In genomic region chr4:49512658-49513545, GRCh38 we compare ENCODE assay signal across 8 cellular contexts.
DNase-seq lines count a peak whose midpoint lies in the region; TF ChIP-seq lines count a peak whose summit lies in the region.
"Not testable (repeated sequence)": the region's sequence is repeated elsewhere in the genome, so short reads cannot be mapped to it uniquely, and the experiment has no call there.

No MANE protein-coding gene starts in this region.

- not testable (repeated sequence) for H3K4me3 Mint-ChIP-seq in endodermal cell, mesothelial cell of epicardium

- H3K9me3 ChIP-seq in endodermal cell (ENCODE audit: control insufficient read depth, low read length): peaks cover 55% of the 10 kb centered on the region

- TF ChIP-seq CTCF in AG10803 (conservative IDR thresholded peaks at IDR 0.05; ENCODE audit: low read length); GM13977 (IDR thresholded peaks at IDR 0.05; ENCODE audit: extremely low read depth, insufficient read depth, missing control alignments); endodermal cell (conservative IDR thresholded peaks at IDR 0.05): not testable (repeated sequence)
- TF ChIP-seq CTCF in mesothelial cell of epicardium (IDR thresholded peaks at IDR 0.05; ENCODE audit: unreplicated experiment): peak; percentile 46

- not testable (repeated sequence) for H3K27ac Mint-ChIP-seq in endodermal cell, mesothelial cell of epicardium

- H3K4me1 ChIP-seq in endodermal cell (ENCODE audit: control insufficient read depth, insufficient read depth, low read length): not testable (repeated sequence)

- peaks cover 80% of the 10 kb centered on the region for H3K9me3 Mint-ChIP-seq in endodermal cell
- peaks cover 65% of the 10 kb centered on the region for H3K9me3 Mint-ChIP-seq in mesothelial cell of epicardium

- H3K27me3 Mint-ChIP-seq in endodermal cell (ENCODE audit: insufficient read depth); mesothelial cell of epicardium (ENCODE audit: low read depth): not testable (repeated sequence)

- H3K36me3 Mint-ChIP-seq in endodermal cell (ENCODE audit: low read depth): peaks cover 17% of the 10 kb centered on the region
- peaks cover 17% of the 10 kb centered on the region for H3K36me3 Mint-ChIP-seq in mesothelial cell of epicardium

- H3K27ac ChIP-seq in endodermal cell (ENCODE audit: low read depth, low read length): not testable (repeated sequence)

- H3K4me3 ChIP-seq in AG10803 (ENCODE audit: low read length); endodermal cell (ENCODE audit: low read length): not testable (repeated sequence)

- not testable (repeated sequence) for H3K4me1 Mint-ChIP-seq in endodermal cell, mesothelial cell of epicardium

- in situ Hi-C loops in GM13977 (cut with MboI; ENCODE audit: low pct_unique_long_range_greater_than_20kb, low sequenced_read_pairs, unreplicated experiment); SK-MEL-5 (cut with HindIII; ENCODE audit: low pct_unique_long_range_greater_than_20kb, low sequenced_read_pairs): not testable (repeated sequence)

- H3K27me3 ChIP-seq in endodermal cell (ENCODE audit: control insufficient read depth, insufficient read depth, low read length, poor library complexity, severe bottlenecking): not testable (repeated sequence)

- H3K36me3 ChIP-seq in endodermal cell (ENCODE audit: control insufficient read depth, insufficient read depth, low read length): not testable (repeated sequence)

- DNase-seq in AG10803 (ENCODE audit: low read depth) (peak; percentile 3), GM13977 (ENCODE audit: low spot score) (peak; percentile 22), SK-MEL-5 (ENCODE audit: low read depth, low spot score) (peak; percentile 68), endodermal cell (peak; percentile 47), iPS-NIHi11 (ENCODE audit: low spot score) (peak; percentile 27), mesothelial cell of epicardium (ENCODE audit: low spot score in 2 of 2, unreplicated experiment in 2 of 2) (peak; percentile 71 to 76)
- peak; percentile 68 for DNase-seq in activated effector memory CD4-positive, alpha-beta T cell treated with anti-CD3 and anti-CD28 coated beads, Interleukin-2, amount 50 U/mL, for 16 hours
- peak; percentile 17 for DNase-seq in stimulated activated CD8-positive, alpha-beta memory T cell treated with anti-CD3 and anti-CD28 coated beads, Interleukin-12 subunit alpha, Interleukin-12 subunit beta, amount 100 ng/mL, for 4 hours (ENCODE audit: low read depth)

- 88 to 89% methylated on average over 30 to 33 of the region's 33 CpGs for WGBS in endodermal cell (ENCODE audit: insufficient coverage in 1 of 2, insufficient read length in 1 of 2), 2 experiments

- H3K9ac ChIP-seq in endodermal cell (ENCODE audit: extremely low read depth, low read length, poor library complexity, severe bottlenecking): not testable (repeated sequence)

Comparison
In these comparisons a context has a peak if more than half of its experiments do, and no peak if none do; other contexts are left out.
1. DNase-seq: peak in every context shown above with its lines; median percentile 74 in mesothelial cell of epicardium; 68 in SK-MEL-5; 68 in activated effector memory CD4-positive, alpha-beta T cell treated with anti-CD3 and anti-CD28 coated beads, Interleukin-2, amount 50 U/mL, for 16 hours; 47 in endodermal cell; 27 in iPS-NIHi11; 22 in GM13977; 17 in stimulated activated CD8-positive, alpha-beta memory T cell treated with anti-CD3 and anti-CD28 coated beads, Interleukin-12 subunit alpha, Interleukin-12 subunit beta, amount 100 ng/mL, for 4 hours; 3 in AG10803.